Comparison of ENCODE assay signal across 18 cellular contexts in genomic region chr10:124955872-124956271, GRCh38. TPM values are rescaled to one million over a fixed set of nuclear protein-coding genes. Genes with fewer than 3 reads are reported as not detected.
DNase-seq lines count a peak whose midpoint lies in the region; ATAC-seq and TF ChIP-seq lines count a peak whose summit lies in the region.
"Had no signal": no experiment of that assay in that cellular context is flagged by ENCODE, and none has a peak within 500 bp of the region (broad histone marks: within the 10 kb centered on the region; RNA-seq: fewer than 3 reads in every experiment).

No MANE protein-coding gene starts in this region.

- no peak for TF ChIP-seq EP300 in sigmoid colon (IDR thresholded peaks at IDR 0.05)

- TF ChIP-seq POLR2A in sigmoid colon (IDR thresholded peaks at IDR 0.05) = no peak

- no peak for DNase-seq in HEK293T (ENCODE audit: extremely low spot score)
- peak in 1 of 2 donors; percentile 61 for DNase-seq in fibroblast of lung (ENCODE audit: low read depth in 2 of 2)
- no peak for DNase-seq in sigmoid colon
- DNase-seq in NCI-H526 (lab: John Stamatoyannopoulos, UW) = no peak
- no peak for DNase-seq in activated CD4-positive, CD25-positive, alpha-beta regulatory T cell (lab: John Stamatoyannopoulos, UW)
- no peak for DNase-seq in left cardiac atrium
- DNase-seq: C1 segment of cervical spinal cord, DMS 273 treated with DMSO at 0.1 percent for 48 hours, GF-D8, MG63, NCI-H1092 treated with DMSO at 0.1 percent for 48 hours, NCI-H1694, NCI-H2171, NCI-H446, NCI-H748 treated with DMSO at 0.1 percent for 48 hours had no signal

- ATAC-seq in left cardiac atrium = no peak
- ATAC-seq: HepG2 had no signal

- peak overlapping the region; percentile 69; the same call in 1 of the 2 replicates for H3K4me2 ChIP-seq in BLaER1
- H3K4me2 ChIP-seq in fibroblast of lung (ENCODE audit: extremely low read depth, insufficient read depth, low read length) = peak overlapping the region; percentile 86

- POLR2A ChIA-PET in HEK293T (lab: Yijun Ruan, JAX) = no interaction called here

- intact Hi-C loops in sigmoid colon (cut with DNase I) (loop anchor here (5.0 kb wide), 1 partner anchor 39 kb away; no protein-coding TSS in a partner anchor), left cardiac atrium (cut with DNase I) (no loop called here)

- H3K27ac ChIP-seq in BLaER1 (no peak overlapping the region), fibroblast of lung (ENCODE audit: insufficient read depth, low read length) (no peak overlapping the region), sigmoid colon (peak overlapping the region in 3 of 4 donors; percentile 65 to 69 (median 68))
- H3K27ac ChIP-seq: RWPE1 had no signal

- H3K9ac ChIP-seq in BLaER1 (no peak overlapping the region), fibroblast of lung (ENCODE audit: insufficient read depth, low read length) (no peak overlapping the region)

- H3K36me3 ChIP-seq in BLaER1 = peaks cover 19% of the 10 kb centered on the region
- H3K36me3 ChIP-seq in fibroblast of lung (ENCODE audit: control insufficient read depth, insufficient read depth, low read length) = no peaks in the 10 kb centered on the region
- no peaks in the 10 kb centered on the region for H3K36me3 ChIP-seq in sigmoid colon

- H3K27me3 ChIP-seq in BLaER1 = no peaks in the 10 kb centered on the region
- no peaks in the 10 kb centered on the region for H3K27me3 ChIP-seq in fibroblast of lung (ENCODE audit: control insufficient read depth, insufficient read depth, low read length)
- H3K27me3 ChIP-seq in sigmoid colon = no peaks in the 10 kb centered on the region
- H3K27me3 ChIP-seq: MG63 had no signal

- peaks cover 57% of the 10 kb centered on the region for H3K79me2 ChIP-seq in fibroblast of lung (ENCODE audit: control insufficient read depth, insufficient read depth, low read length)

- CTCF ChIA-PET in HEK293T (lab: Yijun Ruan, JAX) = no interaction called here

- no peaks in the 10 kb centered on the region for H3K9me3 ChIP-seq in BLaER1
- H3K9me3 ChIP-seq in fibroblast of lung (ENCODE audit: control insufficient read depth, insufficient read depth, low read depth, low read length) = no peaks in the 10 kb centered on the region
- H3K9me3 ChIP-seq in sigmoid colon = no peaks in the 10 kb centered on the region
- H3K9me3 ChIP-seq: MG63 had no signal

- no peak overlapping the region for H2AFZ ChIP-seq in fibroblast of lung (ENCODE audit: low read length)

- H3K4me3 ChIP-seq in BLaER1 = no peak overlapping the region
- H3K4me3 ChIP-seq in fibroblast of lung (replicated peaks in 1 of 4; ENCODE audit: control extremely low read depth in 1 of 4, insufficient read depth in 1 of 4, low read depth in 3 of 4, low read length in 4 of 4) = peak overlapping the region in 3 of 4 experiments; percentile 2 to 34 (median 17)
- H3K4me3 ChIP-seq in sigmoid colon = peak overlapping the region in 2 of 4 donors; percentile 4 to 16
- H3K4me3 ChIP-seq: MG63 had no signal

- WGBS in sigmoid colon, 2 donors = 83 to 95% methylated on average over 10 of the region's 10 CpGs

- H4K20me1 ChIP-seq in BLaER1 (peaks cover 100% of the 10 kb centered on the region), fibroblast of lung (ENCODE audit: control insufficient read depth, extremely low read depth, insufficient read depth, low read length) (no peaks in the 10 kb centered on the region)

- TF ChIP-seq CTCF in fibroblast of lung (conservative IDR thresholded peaks at IDR 0.05 in 1 of 2, IDR thresholded peaks at IDR 0.05 in 1 of 2; ENCODE audit: low read depth in 1 of 2, low read length in 2 of 2) = no peak
- TF ChIP-seq CTCF in sigmoid colon (IDR thresholded peaks at IDR 0.05) = no peak

- H3K4me1 ChIP-seq in BLaER1 = peaks cover 32% of the 10 kb centered on the region
- no peaks in the 10 kb centered on the region for H3K4me1 ChIP-seq in fibroblast of lung (ENCODE audit: control insufficient read depth, extremely low read depth, insufficient read depth, low read length)
- peaks cover 0 to 46% (median 38%) of the 10 kb centered on the region in 4 donors for H3K4me1 ChIP-seq in sigmoid colon

TF ChIP-seq in HEK293T, 16 proteins besides CTCF, POLR2A, EP300 and RAD21:
- peak; percentile 86 for TF ChIP-seq PKNOX1 (IDR thresholded peaks at IDR 0.05)
- no peak for TF ChIP-seq TARDBP (IDR thresholded peaks at IDR 0.05)

RNA-seq across cellular contexts. Expression of gene ZRANB1, which starts 13.9 kb away (rescaled TPM):
- total RNA-seq in fibroblast of lung (32.9 and 39.3 TPM in 2 replicates), sigmoid colon (10 to 100 TPM; 38.0 to 49.0 (median 41.0) TPM), left cardiac atrium (10 to 100 TPM; 22.9 to 25.7 TPM)
- polyA plus RNA-seq in fibroblast of lung (18.1 and 26.5 TPM in 2 replicates), sigmoid colon (1 to 10 TPM; 6.7 to 9.6 (median 7.6) TPM)
- 11.2 and 14.7 TPM in 2 replicates for polyA plus RNA-seq in fibroblast of lung (2012)
- polyA minus RNA-seq in fibroblast of lung (ENCODE audit: low replicate concordance) = 5.1 and 8.7 TPM in 2 replicates

Comparison
In these comparisons a context has a peak if more than half of its experiments do, and no peak if none do; other contexts are left out.
1. H3K27ac ChIP-seq: peak in sigmoid colon (3 of 4); none in BLaER1 (single experiment) and fibroblast of lung (single experiment).